In genomic region chr3:71360694-71361093, GRCh38 we compare ENCODE assay signal across 10 cellular contexts.
A peak's percentile ranks its signal among the peaks of the same experiment; 100 is the strongest.
DNase-seq lines count a peak whose midpoint lies in the region; ATAC-seq and TF ChIP-seq lines count a peak whose summit lies in the region.
"Had no signal": no experiment of that assay in that cellular context is flagged by ENCODE, and none has a peak within 500 bp of the region (broad histone marks: within the 10 kb centered on the region; RNA-seq: fewer than 3 reads in every experiment).

No MANE protein-coding gene starts in this region.

- in situ Hi-C loops in G401 (cut with HindIII; ENCODE audit: low sequenced_read_pairs) = no loop called here

- peaks cover 0 to 10% of the 10 kb centered on the region in 2 donors for H3K36me3 ChIP-seq in gastroesophageal sphincter

- H3K27ac Mint-ChIP-seq in activated naive CD4-positive, alpha-beta T cell treated with anti-CD3 and anti-CD28 coated beads, Interleukin-2, amount 50 U/mL, for 72 hours = peak overlapping the region in 1 of 2 donors; percentile 82

- ATAC-seq in GM18499 (IDR thresholded peaks at IDR 0.05; ENCODE audit: insufficient read depth, unreplicated experiment) (peak; percentile 79), HG03159 (IDR thresholded peaks at IDR 0.05; ENCODE audit: unreplicated experiment) (peak; percentile 87), gastroesophageal sphincter (no peak)
- ATAC-seq in activated naive CD4-positive, alpha-beta T cell treated with anti-CD3 and anti-CD28 coated beads, Interleukin-2, amount 50 U/mL, for 72 hours = peak; percentile 56 to 77

- peaks cover 0 to 7% (median 0%) of the 10 kb centered on the region in 3 donors for H3K4me1 ChIP-seq in gastroesophageal sphincter
- H3K4me1 ChIP-seq: testis had no signal

- peak; percentile 16 for DNase-seq in GM20000 (ENCODE audit: low spot score)
- DNase-seq in activated naive CD4-positive, alpha-beta T cell treated with anti-CD3 and anti-CD28 coated beads, Interleukin-2, amount 50 U/mL, for 72 hours (ENCODE audit: low spot score in 2 of 2) = no peak
- DNase-seq in G401 (ENCODE audit: low spot score) = no peak
- no peak for DNase-seq in MV-4-11 (lab: John Stamatoyannopoulos, UW)
- DNase-seq in foreskin melanocyte = no peak
- DNase-seq: DMS 273 treated with DMSO at 0.1 percent for 48 hours, testis had no signal

- no peak for TF ChIP-seq CTCF in GM20000 (IDR thresholded peaks at IDR 0.05; ENCODE audit: extremely low read depth, missing control alignments)
- no peak for TF ChIP-seq CTCF in gastroesophageal sphincter (IDR thresholded peaks at IDR 0.05)

- whole genome bisulfite sequencing in gastroesophageal sphincter (ENCODE audit: low coverage in 1 of 2), 2 donors = 91 to 95% methylated on average over 4 of the region's 4 CpGs

- no peak for TF ChIP-seq POLR2A in gastroesophageal sphincter (IDR thresholded peaks at IDR 0.05)

- H3K9me3 ChIP-seq in gastroesophageal sphincter = no peaks in the 10 kb centered on the region
- H3K9me3 ChIP-seq: testis had no signal

- no peak for TF ChIP-seq EP300 in gastroesophageal sphincter (IDR thresholded peaks at IDR 0.05)

- no peaks in the 10 kb centered on the region for H3K9me3 Mint-ChIP-seq in activated naive CD4-positive, alpha-beta T cell treated with anti-CD3 and anti-CD28 coated beads, Interleukin-2, amount 50 U/mL, for 72 hours

- no peak overlapping the region for H3K27ac ChIP-seq in gastroesophageal sphincter
- H3K27ac ChIP-seq: testis had no signal

- H3K36me3 Mint-ChIP-seq in activated naive CD4-positive, alpha-beta T cell treated with anti-CD3 and anti-CD28 coated beads, Interleukin-2, amount 50 U/mL, for 72 hours = no peaks in the 10 kb centered on the region

- H3K27me3 ChIP-seq in gastroesophageal sphincter = no peaks in the 10 kb centered on the region
- H3K27me3 ChIP-seq: testis had no signal

- no peak overlapping the region for H3K4me3 ChIP-seq in gastroesophageal sphincter
- H3K4me3 ChIP-seq: testis had no signal
